26 cellular contexts compared by ENCODE assay signal in genomic region chr1:167088746-167089417, GRCh38. TPM values are rescaled to one million over a fixed set of nuclear protein-coding genes. Genes with fewer than 3 reads are reported as not detected.
A peak's percentile ranks its signal among the peaks of the same experiment; 100 is the strongest.
DNase-seq lines count a peak whose midpoint lies in the region; ATAC-seq, FAIRE-seq and TF ChIP-seq lines count a peak whose summit lies in the region.
"Had no signal": no experiment of that assay in that cellular context is flagged by ENCODE, and none has a peak within 500 bp of the region (broad histone marks: within the 10 kb centered on the region; RNA-seq: fewer than 3 reads in every experiment).

No MANE protein-coding gene starts in this region.

- H3K4me1 ChIP-seq in endodermal cell (ENCODE audit: control insufficient read depth, insufficient read depth, low read length) (no peaks in the 10 kb centered on the region), small intestine (ENCODE audit: control insufficient read depth in 2 of 2, insufficient read depth in 1 of 2, low read depth in 1 of 2, low read length in 1 of 2) (peaks cover 0 to 4% of the 10 kb centered on the region in 2 donors)
- H3K4me1 ChIP-seq: pancreas, upper lobe of right lung had no signal

- TF ChIP-seq CTCF in endodermal cell (conservative IDR thresholded peaks at IDR 0.05), result no peak

- H3K9me3 ChIP-seq in KOPT-K1 (ENCODE audit: insufficient read depth, low read length, poor library complexity, severe bottlenecking) (no peaks in the 10 kb centered on the region), endodermal cell (ENCODE audit: control insufficient read depth, low read length) (peaks cover 12% of the 10 kb centered on the region), small intestine (ENCODE audit: control insufficient read depth, low read depth) (no peaks in the 10 kb centered on the region)
- H3K9me3 ChIP-seq: pancreas, upper lobe of right lung had no signal

- WGBS in endodermal cell (ENCODE audit: insufficient coverage in 1 of 2, insufficient read length in 1 of 2), 2 experiments, result 86 to 87% methylated on average over 5 to 6 of the region's 6 CpGs
- 32 to 63% (median 47%) methylated on average over 6 of the region's 6 CpGs for WGBS in small intestine, 3 donors

- peaks cover 30% of the 10 kb centered on the region for H3K4me1 Mint-ChIP-seq in activated T-cell treated with anti-CD3 and anti-CD28 coated beads, Interleukin-2, amount 50 U/mL, for 72 hours (ENCODE audit: low read depth)
- H3K4me1 Mint-ChIP-seq in endodermal cell, result peaks cover 6% of the 10 kb centered on the region

- DNase-seq in activated T-cell treated with anti-CD3 and anti-CD28 coated beads, Interleukin-2, amount 50 U/mL, for 72 hours, result no peak
- no peak for DNase-seq in activated T-cell treated with anti-CD3 and anti-CD28 coated beads, Interleukin-2, amount 50 U/mL, for 1 hour
- DNase-seq in endodermal cell, result peak; percentile 17
- peak; percentile 41 for DNase-seq in small intestine
- DNase-seq in HuH-7.5 (ENCODE audit: low spot score), result no peak
- no peak for DNase-seq in Kasumi-1 (lab: John Stamatoyannopoulos, UW)
- DNase-seq: ACHN; activated CD8-positive, alpha-beta T cell treated with anti-CD3 and anti-CD28 coated beads, Interleukin-2, amount 10 ng/mL, durations not matched to agents 7 days and 5 days; activated T-cell treated with anti-CD3 and anti-CD28 coated beads, Interleukin-2, amount 50 U/mL, for 48 hours; DMS153; GF-D8; glutamatergic neuron; mammary epithelial cell; NCI-H1436; NCI-H510A; pancreas; stimulated activated CD4-positive, alpha-beta T cell treated with anti-CD3 and anti-CD28 coated beads, Interleukin-15, amount 100 ng/mL, for 24 hours; upper lobe of right lung; WERI-Rb-1 had no signal

- H3K9ac ChIP-seq in endodermal cell (ENCODE audit: extremely low read depth, low read length, poor library complexity, severe bottlenecking), result no peak overlapping the region

- peaks cover 0 to 2% of the 10 kb centered on the region in 2 donors for H3K36me3 Mint-ChIP-seq in activated T-cell treated with anti-CD3 and anti-CD28 coated beads, Interleukin-2, amount 50 U/mL, for 72 hours (ENCODE audit: insufficient read depth in 2 of 2)
- H3K36me3 Mint-ChIP-seq in endodermal cell (ENCODE audit: low read depth), result no peaks in the 10 kb centered on the region
- H3K36me3 Mint-ChIP-seq: CD14-positive monocyte had no signal

- H3K36me3 ChIP-seq in KOPT-K1 (ENCODE audit: insufficient read depth, low read length) (no peaks in the 10 kb centered on the region), endodermal cell (ENCODE audit: control insufficient read depth, insufficient read depth, low read length) (no peaks in the 10 kb centered on the region), small intestine (ENCODE audit: control insufficient read depth in 2 of 2, insufficient read depth in 2 of 2, low read length in 2 of 2) (no peaks in the 10 kb centered on the region)
- H3K36me3 ChIP-seq: pancreas, upper lobe of right lung, WERI-Rb-1 had no signal

- H3K27ac ChIP-seq in KOPT-K1 (ENCODE audit: low read depth, low read length, poor library complexity, severe bottlenecking) (peak overlapping the region; percentile 9), endodermal cell (ENCODE audit: low read depth, low read length) (no peak overlapping the region), small intestine (ENCODE audit: low read depth in 1 of 2, low read length in 1 of 2) (peak overlapping the region; percentile 91 to 98)
- H3K27ac ChIP-seq: pancreas, upper lobe of right lung, WERI-Rb-1 had no signal

- FAIRE-seq in small intestine (lab: Jason Lieb, UNC), result no peak
- FAIRE-seq: colon, pancreas had no signal

- peak overlapping the region in 1 of 2 donors; percentile 4 for H3K4me3 Mint-ChIP-seq in activated T-cell treated with anti-CD3 and anti-CD28 coated beads, Interleukin-2, amount 50 U/mL, for 72 hours
- no peak overlapping the region for H3K4me3 Mint-ChIP-seq in endodermal cell
- H3K4me3 Mint-ChIP-seq: activated CD8-positive, alpha-beta T cell treated with anti-CD3 and anti-CD28 coated beads, Interleukin-2, amount 10 ng/mL, durations not matched to agents 7 days and 5 days; CD14-positive monocyte; nephron had no signal

- H3K27me3 ChIP-seq in endodermal cell (ENCODE audit: control insufficient read depth, insufficient read depth, low read length, poor library complexity, severe bottlenecking), result no peaks in the 10 kb centered on the region
- no peaks in the 10 kb centered on the region for H3K27me3 ChIP-seq in small intestine (ENCODE audit: control insufficient read depth in 2 of 2, insufficient read depth in 2 of 2, low read length in 2 of 2)
- H3K27me3 ChIP-seq: pancreas, upper lobe of right lung had no signal

- ATAC-seq in activated T-cell treated with anti-CD3 and anti-CD28 coated beads, Interleukin-2, amount 50 U/mL, for 72 hours (replicated peaks in 1 of 2), result no peak
- no peak for ATAC-seq in GM19463 (IDR thresholded peaks at IDR 0.05; ENCODE audit: unreplicated experiment)
- ATAC-seq: activated CD8-positive, alpha-beta T cell treated with anti-CD3 and anti-CD28 coated beads, Interleukin-2, amount 10 ng/mL, durations not matched to agents 7 days and 5 days; pancreas; sciatic nerve; upper lobe of right lung had no signal

- no peaks in the 10 kb centered on the region for H3K9me3 Mint-ChIP-seq in activated T-cell treated with anti-CD3 and anti-CD28 coated beads, Interleukin-2, amount 50 U/mL, for 72 hours
- H3K9me3 Mint-ChIP-seq in endodermal cell, result no peaks in the 10 kb centered on the region
- H3K9me3 Mint-ChIP-seq: CD14-positive monocyte, nephron had no signal

- H3K27me3 Mint-ChIP-seq in activated T-cell treated with anti-CD3 and anti-CD28 coated beads, Interleukin-2, amount 50 U/mL, for 72 hours (ENCODE audit: low read depth), result no peaks in the 10 kb centered on the region
- no peaks in the 10 kb centered on the region for H3K27me3 Mint-ChIP-seq in endodermal cell (ENCODE audit: insufficient read depth)

- H3K4me3 ChIP-seq in endodermal cell (ENCODE audit: low read length), result no peak overlapping the region
- H3K4me3 ChIP-seq in small intestine (ENCODE audit: low read depth in 1 of 2, low read length in 2 of 2), result peak overlapping the region in 1 of 2 donors; percentile 53
- H3K4me3 ChIP-seq: pancreas, upper lobe of right lung had no signal

- peak overlapping the region; percentile 99 for H3K27ac Mint-ChIP-seq in activated T-cell treated with anti-CD3 and anti-CD28 coated beads, Interleukin-2, amount 50 U/mL, for 72 hours
- no peak overlapping the region for H3K27ac Mint-ChIP-seq in endodermal cell
- H3K27ac Mint-ChIP-seq: nephron had no signal

RNA-seq across cellular contexts. Expression of gene GPA33, which starts 1.3 kb away (rescaled TPM):
- 1 to 10 TPM; 2.6 to 5.2 TPM for total RNA-seq in activated T-cell treated with anti-CD3 and anti-CD28 coated beads, Interleukin-2, amount 50 U/mL, for 72 hours
- 1 to 10 TPM in 1 of 2 donors, under 1 TPM in 1; 0.37 to 1.5 TPM for total RNA-seq in endodermal cell
- 2.2 TPM for polyA plus RNA-seq in endodermal cell (2013, experiment 1 of 2)
- 1.4 TPM for polyA plus RNA-seq in endodermal cell (2013, experiment 2 of 2)
- 100 to 1,000 TPM in 2 of 3 donors, 10 to 100 TPM in 1; 30.9 to 114 (median 111) TPM for polyA plus RNA-seq in small intestine
- total RNA-seq: mammary epithelial cell, sciatic nerve had no signal
- polyA plus RNA-seq: mammary epithelial cell had no signal

RNA-seq across cellular contexts. Expression of gene STYXL2, which starts 5.0 kb away (rescaled TPM):
- under 1 TPM; 0.07 to 0.24 TPM for total RNA-seq in activated T-cell treated with anti-CD3 and anti-CD28 coated beads, Interleukin-2, amount 50 U/mL, for 72 hours
- 1 to 10 TPM in 1 of 2 donors, under 1 TPM in 1; 0.99 to 5.2 TPM for total RNA-seq in endodermal cell
- polyA plus RNA-seq in endodermal cell (2013, experiment 1 of 2), result 0.21 TPM
- polyA plus RNA-seq in endodermal cell (2013, experiment 2 of 2), result 0.17 TPM
- polyA plus RNA-seq in small intestine, result under 1 TPM in 2 of 3 donors, not detected in 1; 0.07 to 0.27 TPM
- total RNA-seq: activated CD8-positive, alpha-beta T cell treated with anti-CD3 and anti-CD28 coated beads, Interleukin-2, amount 10 ng/mL, durations not matched to agents 7 days and 5 days; mammary epithelial cell; T-helper 1 cell treated with Interleukin-12 subunit alpha and Interleukin-12 subunit beta and Interleukin-4 antibody, amounts not matched to agents 30 ng/mL and 1 ng/mL, for 36 hours had no signal
- polyA plus RNA-seq: CD14-positive monocyte, mammary epithelial cell had no signal

Comparison
In these comparisons a context has a peak if more than half of its experiments do, and no peak if none do; other contexts are left out.
1. DNase-seq: peak in endodermal cell (single experiment) and small intestine (single experiment); none in activated T-cell treated with anti-CD3 and anti-CD28 coated beads, Interleukin-2, amount 50 U/mL, for 72 hours (0 of 2), activated T-cell treated with anti-CD3 and anti-CD28 coated beads, Interleukin-2, amount 50 U/mL, for 1 hour (single experiment), HuH-7.5 (single experiment) and Kasumi-1 (0 of 2).